ENCODE assay signal across 15 cellular contexts in the genomic region with DNA sequence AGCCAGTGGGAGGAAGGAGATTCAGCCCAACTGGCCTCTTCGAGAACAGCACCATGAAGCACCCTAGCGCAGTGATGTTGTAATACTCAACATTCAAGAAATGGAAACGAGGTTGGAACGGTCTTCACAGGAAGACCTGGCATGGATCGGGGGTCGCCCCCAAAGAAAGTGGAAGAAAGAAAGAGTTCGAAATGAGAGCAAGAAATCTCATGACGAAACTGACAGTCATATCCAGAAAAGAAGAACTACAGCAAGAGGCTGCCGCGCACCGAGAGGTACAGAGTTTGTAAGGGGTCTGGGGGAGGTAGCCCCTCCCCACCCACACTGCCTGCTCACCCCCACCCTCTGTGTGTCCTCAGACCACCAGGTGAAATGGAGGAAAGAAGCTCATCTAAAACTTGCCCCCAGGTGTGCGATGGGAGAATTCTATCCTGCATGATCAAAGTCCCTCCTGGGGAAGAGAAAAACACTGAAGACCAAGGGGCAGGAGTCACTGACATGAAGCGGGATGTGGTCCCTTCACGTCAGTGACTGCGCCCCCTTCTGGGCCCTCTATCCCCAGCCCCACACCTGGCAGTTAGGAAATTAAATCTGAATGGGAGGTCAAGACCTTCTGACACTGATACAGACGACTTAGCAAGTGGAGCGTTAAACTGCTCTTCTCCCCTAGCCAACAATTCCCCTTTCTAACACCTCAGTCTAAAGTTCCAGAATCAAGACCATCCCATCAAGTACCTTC. TPM values are rescaled to one million over a fixed set of nuclear protein-coding genes. Genes with fewer than 3 reads are reported as not detected.
DNase-seq lines count a peak whose midpoint lies in the region; ATAC-seq and TF ChIP-seq lines count a peak whose summit lies in the region.
"Had no signal": no experiment of that assay in that cellular context is flagged by ENCODE, and none has a peak within 500 bp of the region (broad histone marks: within the 10 kb centered on the region; RNA-seq: fewer than 3 reads in every experiment).

No MANE protein-coding gene starts in this region.

- no peaks in the 10 kb centered on the region for H3K4me1 ChIP-seq in mesendoderm (ENCODE audit: control insufficient read depth, low read depth, low read length)
- H3K4me1 ChIP-seq in aorta (ENCODE audit: control insufficient read depth in 1 of 2, insufficient read depth in 2 of 2, low read length in 2 of 2), result no peaks in the 10 kb centered on the region

- no peak overlapping the region for H2AK5ac ChIP-seq in mesendoderm (ENCODE audit: low read length)

- no peak overlapping the region for H3K23ac ChIP-seq in mesendoderm (ENCODE audit: low read length)

- no peak overlapping the region for H3K4me2 ChIP-seq in mesendoderm (ENCODE audit: low read length)

- H3K18ac ChIP-seq in mesendoderm (ENCODE audit: low read length), result no peak overlapping the region

- H2BK5ac ChIP-seq in mesendoderm (ENCODE audit: low read length), result no peak overlapping the region

- H3K56ac ChIP-seq in mesendoderm (ENCODE audit: low read length), result no peak overlapping the region

- no peaks in the 10 kb centered on the region for H3K27me3 ChIP-seq in mesendoderm (ENCODE audit: insufficient read depth, low read length, poor library complexity)
- no peaks in the 10 kb centered on the region for H3K27me3 ChIP-seq in aorta (ENCODE audit: control insufficient read depth in 1 of 2, insufficient read depth in 2 of 2, low read length in 1 of 2)
- H3K27me3 ChIP-seq: dorsolateral prefrontal cortex, neutrophil had no signal

- H2BK15ac ChIP-seq in mesendoderm (replicated peaks; ENCODE audit: low read depth), result no peak overlapping the region

- H4K5ac ChIP-seq in mesendoderm (ENCODE audit: low read length), result no peak overlapping the region

- H3K27ac ChIP-seq in mesendoderm (ENCODE audit: low read depth, low read length), result no peak overlapping the region
- H3K27ac ChIP-seq in aorta (ENCODE audit: low read depth in 1 of 2, low read length in 2 of 2), result no peak overlapping the region
- H3K27ac ChIP-seq: dorsolateral prefrontal cortex, left ventricle myocardium inferior, neutrophil had no signal

- no peak overlapping the region for H2BK120ac ChIP-seq in mesendoderm (ENCODE audit: low read depth, low read length)

- no peak overlapping the region for H3K4me3 ChIP-seq in GM12875 (ENCODE audit: low read depth, low read length)
- H3K4me3 ChIP-seq in mesendoderm (ENCODE audit: low read length), result no peak overlapping the region
- no peak overlapping the region for H3K4me3 ChIP-seq in aorta (ENCODE audit: low read length in 2 of 2)
- H3K4me3 ChIP-seq: dorsolateral prefrontal cortex, left ventricle myocardium inferior had no signal

- DNase-seq in mesendoderm, result peak; percentile 64
- DNase-seq in aorta, result no peak
- no peak for DNase-seq in NCI-H2081 (lab: John Stamatoyannopoulos, UW)
- no peak for DNase-seq in NOMO-1 treated with dmso at 0.1 percent for 144 hours (lab: John Stamatoyannopoulos, UW; ENCODE audit: unreplicated experiment)
- DNase-seq in NCI-H2196 (lab: John Stamatoyannopoulos, UW; ENCODE audit: unreplicated experiment), result no peak
- DNase-seq: activated CD4-positive, alpha-beta T cell treated with anti-CD3 and anti-CD28 coated beads, Interleukin-2, amount 50 U/mL, for 1 hour; foreskin fibroblast; left ventricle myocardium inferior; stimulated activated naive B cell treated with anti-CD40 and anti-IgM and Interleukin-4, amounts not matched to agents 10 μg/mL and 1 μg/mL and 100 μg/mL, for 72 hours had no signal

- no peak overlapping the region for H3K4ac ChIP-seq in mesendoderm (ENCODE audit: low read depth, low read length)

- TF ChIP-seq CTCF in GM12875 (IDR thresholded peaks at IDR 0.05; ENCODE audit: borderline replicate concordance, insufficient read depth, low read depth, low read length), result peak; percentile 18; the same call in 1 of the 2 replicates

- H3K36me3 ChIP-seq in mesendoderm (ENCODE audit: control insufficient read depth, insufficient read depth, low read length), result no peaks in the 10 kb centered on the region
- H3K36me3 ChIP-seq in aorta (ENCODE audit: control insufficient read depth in 1 of 2, insufficient read depth in 2 of 2, low read length in 1 of 2), result peaks cover 0 to 2% of the 10 kb centered on the region in 2 donors
- H3K36me3 ChIP-seq: left ventricle myocardium inferior, neutrophil had no signal

- intact Hi-C loops in aorta (cut with DNase I), result no loop called here

- no peak overlapping the region for H4K8ac ChIP-seq in mesendoderm (ENCODE audit: low read depth, low read length)

- H3K79me2 ChIP-seq in mesendoderm (ENCODE audit: control insufficient read depth, insufficient read depth, low read length), result no peaks in the 10 kb centered on the region

- ATAC-seq in GM21529 (IDR thresholded peaks at IDR 0.05; ENCODE audit: unreplicated experiment) (peak; percentile 56), HG03565 (IDR thresholded peaks at IDR 0.05; ENCODE audit: unreplicated experiment) (peak; percentile 28), aorta (ENCODE audit: low FRiP score) (no peak)

- H3K9ac ChIP-seq in mesendoderm (ENCODE audit: low read length), result no peak overlapping the region

- no peaks in the 10 kb centered on the region for H3K9me3 ChIP-seq in aorta (ENCODE audit: control insufficient read depth, low read length)
- H3K9me3 ChIP-seq: left ventricle myocardium inferior, neutrophil had no signal

- peaks cover 3% of the 10 kb centered on the region for H3K79me1 ChIP-seq in mesendoderm (ENCODE audit: low read length)

- no CpG with 5 or more reads among the region's 17 CpGs for WGBS in mesendoderm (ENCODE audit: extremely low coverage, insufficient coverage, low lambda C conversion rate)
- WGBS in aorta, 2 donors, result 76 to 77% methylated on average over 17 of the region's 17 CpGs

RNA-seq across cellular contexts. Expression of a gene that starts 52.9 kb away (rescaled TPM):
- not detected for polyA plus RNA-seq in mesendoderm (2013, experiment 1 of 2)
- polyA plus RNA-seq in mesendoderm (2013, experiment 2 of 2), result not detected
- not detected for total RNA-seq in aorta
- not detected for polyA plus RNA-seq in aorta
- total RNA-seq: left ventricle myocardium inferior had no signal
- polyA plus RNA-seq: adipose tissue had no signal

RNA-seq across cellular contexts. Expression of a gene that starts 58.6 kb away (rescaled TPM):
- 8.4 TPM for polyA plus RNA-seq in mesendoderm (2013, experiment 1 of 2)
- polyA plus RNA-seq in mesendoderm (2013, experiment 2 of 2), result 7.0 TPM
- 10 to 100 TPM; 59.7 to 93.9 TPM for total RNA-seq in aorta
- polyA plus RNA-seq in aorta, result 10 to 100 TPM in 1 of 2 donors, 1 to 10 TPM in 1; 6.5 to 29.7 TPM
